In the genomic region with DNA sequence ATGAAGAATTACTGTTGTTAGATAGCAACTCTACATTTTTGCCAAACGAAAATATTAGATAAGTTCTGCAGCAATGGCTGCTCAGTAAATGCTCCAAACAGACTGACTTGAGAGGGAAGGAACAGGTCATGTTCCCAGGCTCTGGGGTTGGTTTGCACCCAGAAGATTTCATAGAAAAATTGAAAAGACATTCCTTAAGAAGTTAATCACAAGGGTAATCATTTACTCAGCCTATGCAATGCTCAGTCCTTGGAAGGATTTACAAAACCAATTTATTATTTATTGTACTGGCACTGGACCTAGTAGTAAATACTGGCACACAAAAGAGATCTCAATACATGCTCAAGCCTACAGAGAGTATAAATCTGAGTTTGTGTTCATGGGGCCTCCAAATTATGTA, we compare ENCODE assay signal across 24 cellular contexts.
"Had no signal": no experiment of that assay in that cellular context is flagged by ENCODE, and none has a peak within 500 bp of the region (broad histone marks: within the 10 kb centered on the region; RNA-seq: fewer than 3 reads in every experiment).

No MANE protein-coding gene starts in this region.

- H3K36me3 ChIP-seq: left lung, lower lobe of right lung, pancreas, prostate gland, right atrium auricular region, right lobe of liver, tibial nerve, uterus had no signal

- H3K4me1 ChIP-seq: left lung, lower lobe of right lung, pancreas, prostate gland, right atrium auricular region, right lobe of liver, tibial nerve, uterus had no signal

- H3K4me3 ChIP-seq: left lung, lower lobe of right lung, pancreas, prostate gland, right atrium auricular region, right lobe of liver, smooth muscle cell, tibial nerve, uterus had no signal

- DNase-seq: immature natural killer cell; kidney; left colon; left lung; lower lobe of right lung; mammary epithelial cell; mesendoderm; naive B cell; natural killer cell; pancreas; posterior cingulate gyrus; right lobe of liver; stimulated activated CD4-positive, alpha-beta T cell treated with anti-CD3 and anti-CD28 coated beads, Interleukin-1b, Interleukin-23, amount 100 ng/mL, for 48 hours; stimulated activated CD4-positive, alpha-beta T cell treated with anti-CD3 and anti-CD28 coated beads, Interleukin-2, amount 100 ng/mL, for 48 hours; stimulated activated CD4-positive, alpha-beta T cell treated with anti-CD3 and anti-CD28 coated beads, Interleukin-4, amount 100 ng/mL, for 4 hours; stimulated activated CD8-positive, alpha-beta memory T cell treated with anti-CD3 and anti-CD28 coated beads, Interleukin-4, amount 100 ng/mL, for 48 hours; stimulated activated naive CD4-positive, alpha-beta T cell treated with Interleukin-2 at 50 U/mL for 16 hours; stimulated activated naive CD8-positive, alpha-beta T cell treated with anti-CD3 and anti-CD28 coated beads, Interleukin-15, amount 100 ng/mL, for 72 hours; substantia nigra; uterus had no signal

- H3K27ac ChIP-seq: left lung, lower lobe of right lung, pancreas, prostate gland, right atrium auricular region, right lobe of liver, tibial nerve, uterus had no signal

- H3K9me3 ChIP-seq: left lung, lower lobe of right lung, pancreas, prostate gland, right atrium auricular region, right lobe of liver, tibial nerve, uterus had no signal

- H3K27me3 ChIP-seq: left lung, pancreas, right atrium auricular region, right lobe of liver, tibial nerve, uterus had no signal
